11 cellular contexts compared by ENCODE assay signal in the genomic region with DNA sequence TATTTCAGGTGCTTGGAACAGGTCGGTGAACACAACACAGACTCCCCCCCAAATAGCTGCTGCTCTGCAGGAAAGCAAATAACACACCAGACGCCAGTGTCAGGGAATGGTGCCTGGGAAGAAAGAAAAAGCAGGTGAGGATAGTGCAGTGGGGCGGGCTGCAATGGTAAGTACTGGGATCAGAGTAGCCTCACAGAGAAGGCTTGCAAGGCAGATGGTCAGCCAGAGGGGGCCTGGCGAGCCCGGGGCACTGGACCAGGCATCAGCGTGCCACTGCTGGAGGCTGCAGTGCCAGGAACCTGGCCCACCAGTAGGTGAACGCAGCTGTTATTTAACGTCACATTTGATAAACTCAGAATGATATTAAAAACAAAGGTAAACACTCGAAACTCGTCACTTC. TPM values are rescaled to one million over a fixed set of nuclear protein-coding genes. Genes with fewer than 3 reads are reported as not detected.
A peak's percentile ranks its signal among the peaks of the same experiment; 100 is the strongest.
DNase-seq lines count a peak whose midpoint lies in the region; ATAC-seq and TF ChIP-seq lines count a peak whose summit lies in the region.
"Had no signal": no experiment of that assay in that cellular context is flagged by ENCODE, and none has a peak within 500 bp of the region (broad histone marks: within the 10 kb centered on the region; RNA-seq: fewer than 3 reads in every experiment).

No MANE protein-coding gene starts in this region.

- H3K36me3 ChIP-seq in osteoblast (ENCODE audit: insufficient read depth, low read length) = no peaks in the 10 kb centered on the region

- H3K27me3 ChIP-seq in osteoblast (ENCODE audit: insufficient read depth, low read length) = peaks cover 34% of the 10 kb centered on the region

- no peak overlapping the region for H2AFZ ChIP-seq in osteoblast (ENCODE audit: low read length)

- peak overlapping the region; percentile 69 for H3K27ac ChIP-seq in osteoblast (ENCODE audit: low read depth, low read length)
- H3K27ac ChIP-seq: lower lobe of right lung had no signal

- H3K4me3 Mint-ChIP-seq in activated T-cell treated with anti-CD3 and anti-CD28 coated beads, Interleukin-2, amount 50 U/mL, for 24 hours = no peak overlapping the region

- ATAC-seq in GM21515 (IDR thresholded peaks at IDR 0.05; ENCODE audit: unreplicated experiment) = no peak
- no peak for ATAC-seq in GM21381 (IDR thresholded peaks at IDR 0.05; ENCODE audit: unreplicated experiment)

- in situ Hi-C loops in KBM-7 (cut with MboI; ENCODE audit: low pct_unique_long_range_greater_than_20kb, low sequenced_read_pairs) = no loop called here

- H3K79me2 ChIP-seq in osteoblast (ENCODE audit: insufficient read depth, low read length) = no peaks in the 10 kb centered on the region

- peaks cover 7% of the 10 kb centered on the region for H4K20me1 ChIP-seq in osteoblast (ENCODE audit: insufficient read depth, low read length)

- no peaks in the 10 kb centered on the region for H3K9me3 ChIP-seq in osteoblast (ENCODE audit: low read depth, low read length)
- H3K9me3 ChIP-seq: lower lobe of right lung had no signal

- peak overlapping the region; percentile 82 for H3K27ac Mint-ChIP-seq in activated T-cell treated with anti-CD3 and anti-CD28 coated beads, Interleukin-2, amount 50 U/mL, for 24 hours

- peak overlapping the region; percentile 32 for H3K4me2 ChIP-seq in osteoblast (ENCODE audit: insufficient read depth, low read length)

- peaks cover 11% of the 10 kb centered on the region for H3K36me3 Mint-ChIP-seq in activated T-cell treated with anti-CD3 and anti-CD28 coated beads, Interleukin-2, amount 50 U/mL, for 24 hours (ENCODE audit: low read depth)

- no peaks in the 10 kb centered on the region for H3K9me3 Mint-ChIP-seq in activated T-cell treated with anti-CD3 and anti-CD28 coated beads, Interleukin-2, amount 50 U/mL, for 24 hours

- peaks cover 11% of the 10 kb centered on the region for H3K27me3 Mint-ChIP-seq in activated T-cell treated with anti-CD3 and anti-CD28 coated beads, Interleukin-2, amount 50 U/mL, for 24 hours

- H3K4me3 ChIP-seq in osteoblast (ENCODE audit: insufficient read depth, low read length) = peak overlapping the region; percentile 1
- H3K4me3 ChIP-seq: lower lobe of right lung had no signal

- peaks cover 43% of the 10 kb centered on the region for H3K4me1 Mint-ChIP-seq in activated T-cell treated with anti-CD3 and anti-CD28 coated beads, Interleukin-2, amount 50 U/mL, for 24 hours (ENCODE audit: low read depth)

- no peak for TF ChIP-seq CTCF in osteoblast (IDR thresholded peaks at IDR 0.05; ENCODE audit: extremely low read depth, low read depth, low read length)

- no peak for DNase-seq in activated T-cell treated with anti-CD3 and anti-CD28 coated beads, Interleukin-2, amount 50 U/mL, for 24 hours
- no peak for DNase-seq in activated T-cell treated with anti-CD3 and anti-CD28 coated beads for 4 hours
- peak; percentile 10 to 36 for DNase-seq in SHP77 (lab: John Stamatoyannopoulos, UW)
- DNase-seq in cerebellar nuclear complex (lab: John Stamatoyannopoulos, UW) = peak; percentile 30 to 48
- no peak for DNase-seq in osteoblast (ENCODE audit: insufficient read length, low spot score, missing footprints)
- no peak for DNase-seq in KBM-7
- DNase-seq: lower lobe of right lung, NCI-H1694 treated with DMSO at 0.1 percent for 48 hours, NCI-H526 treated with DMSO at 0.1 percent for 48 hours had no signal

- H3K4me1 ChIP-seq in osteoblast (ENCODE audit: insufficient read depth, low read length) = peaks cover 24% of the 10 kb centered on the region

RNA-seq across cellular contexts. Expression of a gene that starts 60.0 kb away (rescaled TPM):
- 35.8 and 39.2 TPM in 2 replicates for total RNA-seq in osteoblast

Comparison
In these comparisons a context has a peak if more than half of its experiments do, and no peak if none do; other contexts are left out.
1. DNase-seq: peak in SHP77 (2 of 2) and cerebellar nuclear complex (2 of 2); none in activated T-cell treated with anti-CD3 and anti-CD28 coated beads, Interleukin-2, amount 50 U/mL, for 24 hours (single experiment), activated T-cell treated with anti-CD3 and anti-CD28 coated beads for 4 hours (single experiment), osteoblast (single experiment) and KBM-7 (single experiment).